8 cellular contexts compared by ENCODE assay signal in genomic region chr9:119968837-119969707, GRCh38.
A peak's percentile ranks its signal among the peaks of the same experiment; 100 is the strongest.
DNase-seq lines count a peak whose midpoint lies in the region; ATAC-seq and TF ChIP-seq lines count a peak whose summit lies in the region.

No MANE protein-coding gene starts in this region.

- peak; percentile 78 for TF ChIP-seq CTCF in endothelial cell (IDR thresholded peaks at IDR 0.05; ENCODE audit: unreplicated experiment)
- TF ChIP-seq CTCF in mesothelial cell of epicardium (IDR thresholded peaks at IDR 0.05; ENCODE audit: unreplicated experiment): peak; percentile 70

- peaks cover 0 to 1% (median 0%) of the 10 kb centered on the region in 4 donors for H3K4me1 Mint-ChIP-seq in CD4-positive, alpha-beta memory T cell
- H3K4me1 Mint-ChIP-seq in endothelial cell (ENCODE audit: unreplicated experiment) (no peaks in the 10 kb centered on the region), mesothelial cell of epicardium (peaks cover 14% of the 10 kb centered on the region)
- peaks cover 6% of the 10 kb centered on the region for H3K4me1 Mint-ChIP-seq in stimulated activated effector memory CD8-positive, alpha-beta T cell treated with anti-CD3 and anti-CD28 coated beads, Interleukin-12 subunit alpha, Interleukin-12 subunit beta, amount 100 ng/mL, for 72 hours

- no peak overlapping the region for H3K27ac ChIP-seq in CD4-positive, alpha-beta memory T cell (ENCODE audit: low read depth, low read length)

- no peaks in the 10 kb centered on the region for H3K9me3 ChIP-seq in CD4-positive, alpha-beta memory T cell (ENCODE audit: control insufficient read depth in 1 of 2, low read length in 2 of 2)

- POLR2A ChIA-PET in CD4-positive, alpha-beta memory T cell (lab: Charles Lee; ENCODE audit: partially characterized antibody): no interaction called here

- no peaks in the 10 kb centered on the region for H3K9me3 Mint-ChIP-seq in CD4-positive, alpha-beta memory T cell
- no peaks in the 10 kb centered on the region for H3K9me3 Mint-ChIP-seq in endothelial cell (ENCODE audit: unreplicated experiment)
- no peaks in the 10 kb centered on the region for H3K9me3 Mint-ChIP-seq in mesothelial cell of epicardium
- no peaks in the 10 kb centered on the region for H3K9me3 Mint-ChIP-seq in stimulated activated effector memory CD8-positive, alpha-beta T cell treated with anti-CD3 and anti-CD28 coated beads, Interleukin-12 subunit alpha, Interleukin-12 subunit beta, amount 100 ng/mL, for 72 hours

- no peaks in the 10 kb centered on the region for H3K36me3 Mint-ChIP-seq in CD4-positive, alpha-beta memory T cell
- H3K36me3 Mint-ChIP-seq in endothelial cell (ENCODE audit: low read depth, unreplicated experiment) (no peaks in the 10 kb centered on the region), mesothelial cell of epicardium (no peaks in the 10 kb centered on the region)
- H3K36me3 Mint-ChIP-seq in stimulated activated effector memory CD8-positive, alpha-beta T cell treated with anti-CD3 and anti-CD28 coated beads, Interleukin-12 subunit alpha, Interleukin-12 subunit beta, amount 100 ng/mL, for 72 hours: no peaks in the 10 kb centered on the region

- H3K4me1 ChIP-seq in CD4-positive, alpha-beta memory T cell (ENCODE audit: insufficient read depth, low read length): no peaks in the 10 kb centered on the region

- H3K27me3 ChIP-seq in CD4-positive, alpha-beta memory T cell (ENCODE audit: insufficient read depth, low read length): no peaks in the 10 kb centered on the region

- peak overlapping the region in 1 of 8 donors; percentile 3 for H3K4me3 Mint-ChIP-seq in CD4-positive, alpha-beta memory T cell
- H3K4me3 Mint-ChIP-seq in endothelial cell (ENCODE audit: unreplicated experiment): no peak overlapping the region
- H3K4me3 Mint-ChIP-seq in mesothelial cell of epicardium: no peak overlapping the region
- H3K4me3 Mint-ChIP-seq in stimulated activated effector memory CD8-positive, alpha-beta T cell treated with anti-CD3 and anti-CD28 coated beads, Interleukin-12 subunit alpha, Interleukin-12 subunit beta, amount 100 ng/mL, for 72 hours: no peak overlapping the region

- H3K4me3 ChIP-seq in CD4-positive, alpha-beta memory T cell (ENCODE audit: low read length in 2 of 2): no peak overlapping the region

- peak in 4 of 5 donors; percentile 1 to 9 (median 4) for DNase-seq in CD4-positive, alpha-beta memory T cell
- DNase-seq in GM19238 (ENCODE audit: insufficient read length, low spot score): peak; percentile 56
- peak; percentile 75 to 76 for DNase-seq in NCI-H446 (lab: John Stamatoyannopoulos, UW)
- DNase-seq in activated CD4-positive, alpha-beta T cell treated with anti-CD3 and anti-CD28 coated beads, Interleukin-2, amount 50 U/mL, for 1 hour: peak; percentile 30
- peak; percentile 82 for DNase-seq in endothelial cell (ENCODE audit: low spot score)
- DNase-seq in mesothelial cell of epicardium (ENCODE audit: low spot score in 2 of 2, unreplicated experiment in 2 of 2): peak; percentile 59 to 85
- peak; percentile 18 to 53 for DNase-seq in stimulated activated effector memory CD8-positive, alpha-beta T cell treated with anti-CD3 and anti-CD28 coated beads, Interleukin-12 subunit alpha, Interleukin-12 subunit beta, amount 100 ng/mL, for 72 hours (ENCODE audit: low spot score in 2 of 2)

- ATAC-seq in HG03139 (IDR thresholded peaks at IDR 0.05; ENCODE audit: unreplicated experiment): peak; percentile 96
- peak; percentile 57 for ATAC-seq in stimulated activated effector memory CD8-positive, alpha-beta T cell treated with anti-CD3 and anti-CD28 coated beads, Interleukin-12 subunit alpha, Interleukin-12 subunit beta, amount 100 ng/mL, for 72 hours

- CTCF ChIA-PET in CD4-positive, alpha-beta memory T cell (lab: Charles Lee; ENCODE audit: partially characterized antibody): interaction anchor here (1.9 kb wide), 1 partner anchor 14 kb away, joined by 6 read pairs; no protein-coding TSS in a partner anchor

- intact Hi-C loops in CD4-positive, alpha-beta memory T cell (cut with micrococcal nuclease): no loop called here

- H3K36me3 ChIP-seq in CD4-positive, alpha-beta memory T cell (ENCODE audit: insufficient read depth, low read length): no peaks in the 10 kb centered on the region

- H3K27ac Mint-ChIP-seq in CD4-positive, alpha-beta memory T cell: no peak overlapping the region
- no peak overlapping the region for H3K27ac Mint-ChIP-seq in endothelial cell (ENCODE audit: unreplicated experiment)
- H3K27ac Mint-ChIP-seq in mesothelial cell of epicardium: no peak overlapping the region
- no peak overlapping the region for H3K27ac Mint-ChIP-seq in stimulated activated effector memory CD8-positive, alpha-beta T cell treated with anti-CD3 and anti-CD28 coated beads, Interleukin-12 subunit alpha, Interleukin-12 subunit beta, amount 100 ng/mL, for 72 hours

- peaks cover 0 to 1% of the 10 kb centered on the region in 2 donors for H3K27me3 Mint-ChIP-seq in CD4-positive, alpha-beta memory T cell
- peaks cover 3% of the 10 kb centered on the region for H3K27me3 Mint-ChIP-seq in endothelial cell (ENCODE audit: unreplicated experiment)
- H3K27me3 Mint-ChIP-seq in mesothelial cell of epicardium (ENCODE audit: low read depth): peaks cover 5% of the 10 kb centered on the region

Comparison
In these comparisons a context has a peak if more than half of its experiments do, and no peak if none do; other contexts are left out.
1. DNase-seq: peak in every context shown above with its lines; median percentile 82 in endothelial cell; 76 in NCI-H446; 72 in mesothelial cell of epicardium; 56 in GM19238; 36 in stimulated activated effector memory CD8-positive, alpha-beta T cell treated with anti-CD3 and anti-CD28 coated beads, Interleukin-12 subunit alpha, Interleukin-12 subunit beta, amount 100 ng/mL, for 72 hours; 30 in activated CD4-positive, alpha-beta T cell treated with anti-CD3 and anti-CD28 coated beads, Interleukin-2, amount 50 U/mL, for 1 hour; 4 in CD4-positive, alpha-beta memory T cell.